In genomic region chr21:26124421-26124833, GRCh38 we compare ENCODE assay signal across 9 cellular contexts. TPM values are rescaled to one million over a fixed set of nuclear protein-coding genes. Genes with fewer than 3 reads are reported as not detected.
A peak's percentile ranks its signal among the peaks of the same experiment; 100 is the strongest.
DNase-seq lines count a peak whose midpoint lies in the region; ATAC-seq, FAIRE-seq and TF ChIP-seq lines count a peak whose summit lies in the region.
"Had no signal": no experiment of that assay in that cellular context is flagged by ENCODE, and none has a peak within 500 bp of the region (broad histone marks: within the 10 kb centered on the region; RNA-seq: fewer than 3 reads in every experiment).

No MANE protein-coding gene starts in this region.

- H3K36me3 Mint-ChIP-seq in HFFc6 (ENCODE audit: low read depth) = peaks cover 12% of the 10 kb centered on the region
- H3K36me3 Mint-ChIP-seq in activated CD8-positive, alpha-beta memory T cell treated with anti-CD3 and anti-CD28 coated beads, Interleukin-2, amount 10 ng/mL, durations not matched to agents 7 days and 5 days = peaks cover 1% of the 10 kb centered on the region

- H3K9ac ChIP-seq in rectal smooth muscle tissue (ENCODE audit: low read length) = no peak overlapping the region

- 11 to 20% (median 17%) methylated on average over 4 of the region's 4 CpGs for WGBS in adrenal gland, 4 donors

- H3K36me3 ChIP-seq in adrenal gland (replicated peaks in 1 of 2) (no peaks in the 10 kb centered on the region), rectal smooth muscle tissue (ENCODE audit: control insufficient read depth, insufficient read depth, low read length) (no peaks in the 10 kb centered on the region)

- H3K4me3 ChIP-seq in adrenal gland (peak overlapping the region in 1 of 4 donors; percentile 15), rectal smooth muscle tissue (ENCODE audit: low read length) (peak overlapping the region; percentile 34)

- intact Hi-C loops in adrenal gland (cut with DNase I) (no loop called here), Right ventricle myocardium superior (cut with DNase I) (no loop called here)

- H3K27ac Mint-ChIP-seq in HFFc6 = peak overlapping the region; percentile 69
- H3K27ac Mint-ChIP-seq in activated CD8-positive, alpha-beta memory T cell treated with anti-CD3 and anti-CD28 coated beads, Interleukin-2, amount 10 ng/mL, durations not matched to agents 7 days and 5 days = no peak overlapping the region

- TF ChIP-seq CTCF in HFFc6 (IDR thresholded peaks at IDR 0.05) (no peak), adrenal gland (IDR thresholded peaks at IDR 0.05) (no peak)

- H3K27me3 Mint-ChIP-seq in HFFc6 (ENCODE audit: insufficient read depth) = peaks cover 3% of the 10 kb centered on the region
- no peaks in the 10 kb centered on the region for H3K27me3 Mint-ChIP-seq in activated CD8-positive, alpha-beta memory T cell treated with anti-CD3 and anti-CD28 coated beads, Interleukin-2, amount 10 ng/mL, durations not matched to agents 7 days and 5 days

- FAIRE-seq in H54 (lab: Jason Lieb, UNC) = no peak

- CTCF ChIA-PET in activated CD8-positive, alpha-beta memory T cell treated with anti-CD3 and anti-CD28 coated beads, Interleukin-2, amount 10 ng/mL, durations not matched to agents 7 days and 5 days (lab: Charles Lee) = no interaction called here

- peak; percentile 12 for DNase-seq in HFFc6
- no peak for DNase-seq in adrenal gland
- no peak for DNase-seq in Right ventricle myocardium superior
- DNase-seq in activated CD8-positive, alpha-beta memory T cell treated with anti-CD3 and anti-CD28 coated beads, Interleukin-2, amount 10 ng/mL, durations not matched to agents 7 days and 5 days = no peak
- no peak for DNase-seq in H54 (ENCODE audit: insufficient read length, low spot score)
- DNase-seq: nucleus accumbens had no signal

- peak overlapping the region; percentile 62 for H3K4me3 Mint-ChIP-seq in HFFc6
- no peak overlapping the region for H3K4me3 Mint-ChIP-seq in activated CD8-positive, alpha-beta memory T cell treated with anti-CD3 and anti-CD28 coated beads, Interleukin-2, amount 10 ng/mL, durations not matched to agents 7 days and 5 days

- H3K27ac ChIP-seq in adrenal gland = peak overlapping the region in 3 of 5 donors; percentile 22 to 36 (median 35)
- H3K27ac ChIP-seq in rectal smooth muscle tissue (ENCODE audit: low read depth, low read length) = peak overlapping the region; percentile 1

- H3K4me1 Mint-ChIP-seq in HFFc6 (ENCODE audit: low read depth) = peaks cover 62% of the 10 kb centered on the region
- no peaks in the 10 kb centered on the region for H3K4me1 Mint-ChIP-seq in activated CD8-positive, alpha-beta memory T cell treated with anti-CD3 and anti-CD28 coated beads, Interleukin-2, amount 10 ng/mL, durations not matched to agents 7 days and 5 days

- H3K27me3 ChIP-seq in adrenal gland (no peaks in the 10 kb centered on the region), rectal smooth muscle tissue (ENCODE audit: control insufficient read depth, insufficient read depth, low read length) (no peaks in the 10 kb centered on the region)

- H3K9me3 ChIP-seq in adrenal gland (replicated peaks in 1 of 3) = no peaks in the 10 kb centered on the region

- TF ChIP-seq POLR2A in adrenal gland (IDR thresholded peaks at IDR 0.05) = no peak
- TF ChIP-seq POLR2A in H54 (IDR thresholded peaks at IDR 0.05; ENCODE audit: low read depth, low read length) = no peak

- peaks cover 27 to 63% of the 10 kb centered on the region in 2 donors for H3K4me1 ChIP-seq in adrenal gland (replicated peaks in 1 of 2)
- peaks cover 28% of the 10 kb centered on the region for H3K4me1 ChIP-seq in rectal smooth muscle tissue (ENCODE audit: control insufficient read depth, insufficient read depth, low read length)

- H3K9me3 Mint-ChIP-seq in HFFc6 = no peaks in the 10 kb centered on the region
- no peaks in the 10 kb centered on the region for H3K9me3 Mint-ChIP-seq in activated CD8-positive, alpha-beta memory T cell treated with anti-CD3 and anti-CD28 coated beads, Interleukin-2, amount 10 ng/mL, durations not matched to agents 7 days and 5 days (ENCODE audit: low read depth)

- peak; percentile 79 for ATAC-seq in Right ventricle myocardium superior (ENCODE audit: poor library complexity)
- no peak for ATAC-seq in GM18519 (IDR thresholded peaks at IDR 0.05; ENCODE audit: low FRiP score, unreplicated experiment)
- ATAC-seq in activated CD8-positive, alpha-beta memory T cell treated with anti-CD3 and anti-CD28 coated beads, Interleukin-2, amount 10 ng/mL, durations not matched to agents 7 days and 5 days = no peak
- ATAC-seq in GM19455 (IDR thresholded peaks at IDR 0.05; ENCODE audit: unreplicated experiment) = no peak

RNA-seq across cellular contexts. Expression of gene APP, which starts 46.1 kb away (rescaled TPM):
- 100 to 1,000 TPM; 396 to 438 (median 425) TPM for total RNA-seq in HFFc6 (2021; fragmentation: NEBNext Ultra II Directional; extraction: Animal tissue kit (Norgen Biotek cat#: 25700))
- total RNA-seq in adrenal gland (1,000 to 10,000 TPM in 1 of 8 donors, 100 to 1,000 TPM in 7; 558 to 1,079 (median 784) TPM), Right ventricle myocardium superior (292 TPM)
- polyA plus RNA-seq in adrenal gland = 100 to 1,000 TPM; 161 to 708 (median 434) TPM
- 10 to 100 TPM; 11.2 to 25.1 TPM for total RNA-seq in activated CD8-positive, alpha-beta memory T cell treated with anti-CD3 and anti-CD28 coated beads, Interleukin-2, amount 10 ng/mL, durations not matched to agents 7 days and 5 days

Comparison
In these comparisons a context has a peak if more than half of its experiments do, and no peak if none do; other contexts are left out.
1. RNA of gene APP, which starts 46.1 kb away (total RNA-seq): 558 to 1,079 TPM in adrenal gland, 396 to 438 TPM in HFFc6 and 292 TPM in Right ventricle myocardium superior (single experiment); 11.2 to 25.1 TPM in activated CD8-positive, alpha-beta memory T cell treated with anti-CD3 and anti-CD28 coated beads, Interleukin-2, amount 10 ng/mL, durations not matched to agents 7 days and 5 days; every median in the first group is over 10 times any median in the second.